8 cellular contexts compared by ENCODE assay signal in the genomic region with DNA sequence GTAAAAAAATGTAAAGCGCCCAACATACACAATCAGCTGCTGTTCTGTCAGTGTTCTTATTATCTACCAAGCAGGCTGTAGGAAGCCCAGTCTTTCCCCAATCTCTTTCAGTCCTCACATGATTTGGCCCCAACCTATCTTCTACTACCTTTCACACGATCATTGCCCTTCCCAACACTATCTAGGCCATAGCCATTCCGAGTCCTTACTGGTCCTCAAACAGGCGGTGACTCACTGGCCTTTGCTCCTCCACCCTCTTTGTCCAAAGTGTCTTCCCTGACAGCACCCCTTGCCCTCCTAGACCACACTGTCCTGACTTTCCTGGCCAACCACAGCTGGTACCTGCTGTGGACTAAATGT. TPM values are rescaled to one million over a fixed set of nuclear protein-coding genes. Genes with fewer than 3 reads are reported as not detected.
DNase-seq lines count a peak whose midpoint lies in the region; ATAC-seq and TF ChIP-seq lines count a peak whose summit lies in the region.

No MANE protein-coding gene starts in this region.

- H3K79me2 ChIP-seq in MM.1S (ENCODE audit: low read length) (peaks cover 22% of the 10 kb centered on the region), neural cell (replicated peaks; ENCODE audit: insufficient read depth, low read length) (peaks cover 11% of the 10 kb centered on the region)

- intact Hi-C loops in dendritic cell treated with granulocyte-macrophage colony-stimulating factor and Interleukin-4, amounts not matched to agents 40 ng/mL and 50 ng/mL, for 4 days (cut with micrococcal nuclease) = loop anchor here (5.0 kb wide), 1 partner anchor 51 kb away; no protein-coding TSS in a partner anchor

- peaks cover 41% of the 10 kb centered on the region for H3K4me1 Mint-ChIP-seq in dendritic cell treated with granulocyte-macrophage colony-stimulating factor and Interleukin-4, amounts not matched to agents 40 ng/mL and 50 ng/mL, for 4 days (ENCODE audit: low read depth)

- H2AFZ ChIP-seq in MM.1S (ENCODE audit: low read length) (peak overlapping the region; percentile 89), neural cell (ENCODE audit: low read depth, low read length) (no peak overlapping the region)

- no peak for TF ChIP-seq EP300 in neural cell (conservative IDR thresholded peaks at IDR 0.05; ENCODE audit: poor library complexity, severe bottlenecking)

- H3K36me3 Mint-ChIP-seq in dendritic cell treated with granulocyte-macrophage colony-stimulating factor and Interleukin-4, amounts not matched to agents 40 ng/mL and 50 ng/mL, for 4 days (ENCODE audit: low read depth) = peaks cover 13% of the 10 kb centered on the region

- no peaks in the 10 kb centered on the region for H3K27me3 ChIP-seq in BLaER1 treated with 17β-estradiol and CSF1 and Interleukin-3, amounts not matched to agents 10 nM and 100 nM
- H3K27me3 ChIP-seq in MM.1S (replicated peaks; ENCODE audit: insufficient read depth, low read length) = no peaks in the 10 kb centered on the region
- H3K27me3 ChIP-seq in neural cell (ENCODE audit: insufficient read depth, low read depth, low read length) = no peaks in the 10 kb centered on the region

- no peaks in the 10 kb centered on the region for H3K9me3 Mint-ChIP-seq in dendritic cell treated with granulocyte-macrophage colony-stimulating factor and Interleukin-4, amounts not matched to agents 40 ng/mL and 50 ng/mL, for 4 days

- H3K4me3 Mint-ChIP-seq in dendritic cell treated with granulocyte-macrophage colony-stimulating factor and Interleukin-4, amounts not matched to agents 40 ng/mL and 50 ng/mL, for 4 days = peak overlapping the region; percentile 87

- H3K27me3 Mint-ChIP-seq in dendritic cell treated with granulocyte-macrophage colony-stimulating factor and Interleukin-4, amounts not matched to agents 40 ng/mL and 50 ng/mL, for 4 days = no peaks in the 10 kb centered on the region

- H3K36me3 ChIP-seq in BLaER1 treated with 17β-estradiol and CSF1 and Interleukin-3, amounts not matched to agents 10 nM and 100 nM = peaks cover 1 to 17% (median 6%) of the 10 kb centered on the region in 11 experiments; a peak in 19 of 22 replicates
- no peaks in the 10 kb centered on the region for H3K36me3 ChIP-seq in MM.1S (replicated peaks; ENCODE audit: insufficient read depth, low read length)
- no peaks in the 10 kb centered on the region for H3K36me3 ChIP-seq in neural cell (ENCODE audit: insufficient read depth, low read length)

- H3K4me3 ChIP-seq in BLaER1 treated with 17β-estradiol and CSF1 and Interleukin-3, amounts not matched to agents 10 nM and 100 nM = peak overlapping the region; percentile 78 to 97 (median 90); a peak in 18 of 20 replicates
- peak overlapping the region; percentile 96 for H3K4me3 ChIP-seq in MM.1S (ENCODE audit: low read length)
- H3K4me3 ChIP-seq in neural cell (ENCODE audit: low read length) = peak overlapping the region; percentile 76

- peaks cover 22 to 55% (median 33%) of the 10 kb centered on the region in 10 experiments for H3K4me1 ChIP-seq in BLaER1 treated with 17β-estradiol and CSF1 and Interleukin-3, amounts not matched to agents 10 nM and 100 nM
- peaks cover 15% of the 10 kb centered on the region for H3K4me1 ChIP-seq in MM.1S (ENCODE audit: low read length)

- H3K9me2 ChIP-seq in MM.1S (replicated peaks; ENCODE audit: insufficient read depth, low read length) (no peaks in the 10 kb centered on the region), neural cell (ENCODE audit: insufficient read depth, low read length) (no peaks in the 10 kb centered on the region)

- peak overlapping the region; percentile 83 for H3K27ac Mint-ChIP-seq in dendritic cell treated with granulocyte-macrophage colony-stimulating factor and Interleukin-4, amounts not matched to agents 40 ng/mL and 50 ng/mL, for 4 days

- peak overlapping the region; percentile 85 to 96 (median 91) for H3K27ac ChIP-seq in BLaER1 treated with 17β-estradiol and CSF1 and Interleukin-3, amounts not matched to agents 10 nM and 100 nM
- H3K27ac ChIP-seq in MM.1S (ENCODE audit: low read length) (peak overlapping the region; percentile 44; the same call in 1 of the 2 replicates), neural cell (ENCODE audit: low read length) (no peak overlapping the region)

- no peak for TF ChIP-seq RAD21 in neural cell (conservative IDR thresholded peaks at IDR 0.05)

- DNase-seq in MM.1S = no peak
- no peak for DNase-seq in stimulated activated naive CD4-positive, alpha-beta T cell treated with Interleukin-2 at 50 U/mL for 16 hours (lab: John Stamatoyannopoulos, UW)
- no peak for DNase-seq in NCI-H2171 treated with DMSO at 0.1 percent for 48 hours (lab: John Stamatoyannopoulos, UW)
- DNase-seq in kidney glomerular epithelial cell (lab: John Stamatoyannopoulos, UW) = no peak

- no peaks in the 10 kb centered on the region for H3K9me3 ChIP-seq in BLaER1 treated with 17β-estradiol and CSF1 and Interleukin-3, amounts not matched to agents 10 nM and 100 nM (replicated peaks in 1 of 11)
- no peaks in the 10 kb centered on the region for H3K9me3 ChIP-seq in MM.1S (replicated peaks; ENCODE audit: insufficient read depth, low read length)
- H3K9me3 ChIP-seq in neural cell (ENCODE audit: low read length) = no peaks in the 10 kb centered on the region

- ATAC-seq in GM21526 (IDR thresholded peaks at IDR 0.05; ENCODE audit: low FRiP score, unreplicated experiment) = no peak

- peak overlapping the region; percentile 76 to 98 (median 88) for H3K4me2 ChIP-seq in BLaER1 treated with 17β-estradiol and CSF1 and Interleukin-3, amounts not matched to agents 10 nM and 100 nM
- peak overlapping the region; percentile 73 for H3K4me2 ChIP-seq in MM.1S (ENCODE audit: low read depth, low read length)
- no peak overlapping the region for H3K4me2 ChIP-seq in neural cell (ENCODE audit: low read length)

- TF ChIP-seq CTCF in MM.1S (IDR thresholded peaks at IDR 0.05; ENCODE audit: low read length) (no peak), neural cell (IDR thresholded peaks at IDR 0.05; ENCODE audit: poor library complexity, severe bottlenecking) (no peak)

- peak overlapping the region; percentile 86 to 97 (median 92) for H3K9ac ChIP-seq in BLaER1 treated with 17β-estradiol and CSF1 and Interleukin-3, amounts not matched to agents 10 nM and 100 nM
- H3K9ac ChIP-seq in MM.1S (ENCODE audit: low read length) (peak overlapping the region; percentile 99; the same call in 1 of the 2 replicates), neural cell (ENCODE audit: low read length) (no peak overlapping the region)

- H4K20me1 ChIP-seq in BLaER1 treated with 17β-estradiol and CSF1 and Interleukin-3, amounts not matched to agents 10 nM and 100 nM = no peaks in the 10 kb centered on the region
- H4K20me1 ChIP-seq in MM.1S (ENCODE audit: insufficient read depth, low read length) (no peaks in the 10 kb centered on the region), neural cell (ENCODE audit: insufficient read depth) (no peaks in the 10 kb centered on the region)

- no peaks in the 10 kb centered on the region for H3F3A ChIP-seq in MM.1S (ENCODE audit: insufficient read depth, low read length)
- no peaks in the 10 kb centered on the region for H3F3A ChIP-seq in neural cell (ENCODE audit: insufficient read depth, low read length, poor library complexity, severe bottlenecking)

TF ChIP-seq in neural cell, 6 proteins besides CTCF, POLR2A, EP300 and RAD21:
- TF ChIP-seq MXI1 (conservative IDR thresholded peaks at IDR 0.05; ENCODE audit: poor library complexity, severe bottlenecking) (no peak), EZH2 (IDR thresholded peaks at IDR 0.05; ENCODE audit: borderline replicate concordance, insufficient read depth, low read length, poor library complexity, severe bottlenecking) (no peak), POLR2AphosphoS5 (IDR thresholded peaks at IDR 0.05) (no peak), TAF1 (IDR thresholded peaks at IDR 0.05; ENCODE audit: low read depth) (no peak), SMC3 (conservative IDR thresholded peaks at IDR 0.05; ENCODE audit: poor library complexity) (no peak)
- TF ChIP-seq, protein P1, sequence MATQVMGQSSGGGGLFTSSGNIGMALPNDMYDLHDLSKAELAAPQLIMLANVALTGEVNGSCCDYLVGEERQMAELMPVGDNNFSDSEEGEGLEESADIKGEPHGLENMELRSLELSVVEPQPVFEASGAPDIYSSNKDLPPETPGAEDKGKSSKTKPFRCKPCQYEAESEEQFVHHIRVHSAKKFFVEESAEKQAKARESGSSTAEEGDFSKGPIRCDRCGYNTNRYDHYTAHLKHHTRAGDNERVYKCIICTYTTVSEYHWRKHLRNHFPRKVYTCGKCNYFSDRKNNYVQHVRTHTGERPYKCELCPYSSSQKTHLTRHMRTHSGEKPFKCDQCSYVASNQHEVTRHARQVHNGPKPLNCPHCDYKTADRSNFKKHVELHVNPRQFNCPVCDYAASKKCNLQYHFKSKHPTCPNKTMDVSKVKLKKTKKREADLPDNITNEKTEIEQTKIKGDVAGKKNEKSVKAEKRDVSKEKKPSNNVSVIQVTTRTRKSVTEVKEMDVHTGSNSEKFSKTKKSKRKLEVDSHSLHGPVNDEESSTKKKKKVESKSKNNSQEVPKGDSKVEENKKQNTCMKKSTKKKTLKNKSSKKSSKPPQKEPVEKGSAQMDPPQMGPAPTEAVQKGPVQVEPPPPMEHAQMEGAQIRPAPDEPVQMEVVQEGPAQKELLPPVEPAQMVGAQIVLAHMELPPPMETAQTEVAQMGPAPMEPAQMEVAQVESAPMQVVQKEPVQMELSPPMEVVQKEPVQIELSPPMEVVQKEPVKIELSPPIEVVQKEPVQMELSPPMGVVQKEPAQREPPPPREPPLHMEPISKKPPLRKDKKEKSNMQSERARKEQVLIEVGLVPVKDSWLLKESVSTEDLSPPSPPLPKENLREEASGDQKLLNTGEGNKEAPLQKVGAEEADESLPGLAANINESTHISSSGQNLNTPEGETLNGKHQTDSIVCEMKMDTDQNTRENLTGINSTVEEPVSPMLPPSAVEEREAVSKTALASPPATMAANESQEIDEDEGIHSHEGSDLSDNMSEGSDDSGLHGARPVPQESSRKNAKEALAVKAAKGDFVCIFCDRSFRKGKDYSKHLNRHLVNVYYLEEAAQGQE (IDR thresholded peaks at IDR 0.05; ENCODE audit: borderline replicate concordance) = no peak

RNA-seq across cellular contexts. Expression of a gene that starts 0.9 kb away (rescaled TPM):
- 6.1 and 10.2 TPM in 2 replicates for polyA plus RNA-seq in neural cell
- polyA minus RNA-seq in neural cell = 13.1 and 13.5 TPM in 2 replicates

RNA-seq across cellular contexts. Expression of a gene that starts 29.9 kb away (rescaled TPM):
- polyA plus RNA-seq in neural cell = not detected in 2 replicates
- polyA minus RNA-seq in neural cell = not detected in 2 replicates
